29 cellular contexts compared by ENCODE assay signal in the genomic region with DNA sequence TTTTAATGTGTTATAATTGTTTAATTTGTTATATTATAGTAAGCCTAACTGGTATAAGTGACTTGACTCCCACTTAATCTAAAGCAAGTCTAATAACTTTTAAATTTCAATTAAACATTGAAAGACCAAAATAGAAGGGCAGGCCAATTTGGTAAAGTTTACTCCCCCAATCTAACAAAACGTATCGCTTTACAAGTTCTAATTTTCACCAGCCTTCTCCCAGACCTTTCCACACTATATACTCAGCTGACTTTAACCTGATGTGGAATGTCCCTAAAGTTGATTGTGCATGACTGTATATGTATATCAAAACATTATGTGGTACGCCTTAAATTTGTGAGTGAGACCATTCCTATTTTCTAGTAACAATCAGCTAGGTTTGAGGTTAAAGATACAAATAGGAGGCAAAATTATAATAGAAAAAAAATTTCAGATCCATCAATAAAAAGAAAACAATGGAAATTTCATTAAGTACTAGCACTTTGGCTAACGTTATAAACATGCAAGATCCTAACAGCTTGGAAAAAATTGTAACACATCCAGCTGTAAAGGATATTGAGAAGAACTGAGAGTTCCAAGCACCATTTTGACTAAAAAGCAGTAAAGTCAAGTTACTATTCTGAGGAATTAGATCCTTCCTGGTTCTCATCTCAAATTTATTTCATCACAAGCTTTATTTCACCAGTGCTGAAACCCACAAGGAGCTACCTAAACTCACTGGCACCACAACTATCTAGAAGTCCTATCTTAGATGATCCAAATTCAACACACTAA.
"Had no signal": no experiment of that assay in that cellular context is flagged by ENCODE, and none has a peak within 500 bp of the region (broad histone marks: within the 10 kb centered on the region; RNA-seq: fewer than 3 reads in every experiment).

No MANE protein-coding gene starts in this region.

- H3K27ac Mint-ChIP-seq: activated CD4-positive, alpha-beta memory T cell treated with anti-CD3 and anti-CD28 coated beads for 36 hours; activated CD4-positive, alpha-beta T cell treated with anti-CD3 and anti-CD28 coated beads for 36 hours; activated CD4-positive, alpha-beta T cell treated with anti-CD3 and anti-CD28 coated beads, Interleukin-2, amount 10 ng/mL, durations not matched to agents 24 days and 14 days; activated CD8-positive, alpha-beta memory T cell treated with anti-CD3 and anti-CD28 coated beads, Interleukin-2, amount 10 ng/mL, durations not matched to agents 7 days and 5 days; activated CD8-positive, alpha-beta T cell treated with anti-CD3 and anti-CD28 coated beads, Interleukin-2, amount 10 ng/mL, durations not matched to agents 7 days and 5 days; activated naive CD4-positive, alpha-beta T cell treated with anti-CD3 and anti-CD28 coated beads for 36 hours; activated naive CD4-positive, alpha-beta T cell treated with anti-CD3 and anti-CD28 coated beads, Interleukin-2, amount 50 U/mL, for 24 hours; activated naive CD8-positive, alpha-beta T cell treated with anti-CD3 and anti-CD28 coated beads for 36 hours; activated naive CD8-positive, alpha-beta T cell treated with anti-CD3 and anti-CD28 coated beads, Interleukin-2, amount 50 U/mL, for 24 hours; activated T-helper 1 cell treated with anti-CD3 and anti-CD28 coated beads, Interleukin-12 subunit alpha, Interleukin-12 subunit beta, Interleukin-2, Interleukin-4 antibody, amounts not matched to agents 30 ng/mL and 10 ng/mL and 1 ng/mL, durations not matched to agents 14 hours and 24 hours and 36 hours; activated T-helper 2 cell treated with anti-CD3 and anti-CD28 coated beads, Interferon-gamma antibody, Interleukin-2, Interleukin-4, amounts not matched to agents 10 μg/mL and 5 μg/mL and 100 μg/mL, durations not matched to agents 14 hours and 24 hours and 36 hours; dendritic cell treated with granulocyte-macrophage colony-stimulating factor and Interleukin-4, amounts not matched to agents 40 ng/mL and 50 ng/mL, for 4 days; endodermal cell had no signal

- H3K36me3 ChIP-seq: adrenal gland had no signal

- ATAC-seq: activated CD4-positive, alpha-beta T cell treated with anti-CD3 and anti-CD28 coated beads for 36 hours; activated CD8-positive, alpha-beta memory T cell treated with anti-CD3 and anti-CD28 coated beads, Interleukin-2, amount 10 ng/mL, durations not matched to agents 7 days and 5 days; activated CD8-positive, alpha-beta T cell treated with anti-CD3 and anti-CD28 coated beads, Interleukin-2, amount 10 ng/mL, durations not matched to agents 7 days and 5 days; activated naive CD8-positive, alpha-beta T cell treated with anti-CD3 and anti-CD28 coated beads, Interleukin-2, amount 50 U/mL, for 24 hours; body of pancreas; esophagus mucosa had no signal

- H3K27me3 ChIP-seq: adrenal gland, body of pancreas, dorsolateral prefrontal cortex had no signal

- DNase-seq: activated CD4-positive, alpha-beta memory T cell treated with anti-CD3 and anti-CD28 coated beads for 36 hours; activated CD4-positive, alpha-beta T cell treated with anti-CD3 and anti-CD28 coated beads for 36 hours; activated CD4-positive, alpha-beta T cell treated with anti-CD3 and anti-CD28 coated beads, Interleukin-2, amount 10 ng/mL, durations not matched to agents 24 days and 14 days; activated CD4-positive, CD25-positive, alpha-beta regulatory T cell; activated CD4-positive, CD25-positive, alpha-beta regulatory T cell treated with anti-CD3 and anti-CD28 coated beads, Interleukin-2, amount 50 U/mL, for 72 hours; activated CD8-positive, alpha-beta memory T cell treated with anti-CD3 and anti-CD28 coated beads, Interleukin-2, amount 10 ng/mL, durations not matched to agents 7 days and 5 days; activated CD8-positive, alpha-beta memory T cell treated with anti-CD3 and anti-CD28 coated beads, Interleukin-2, amount 50 U/mL, for 4 hours; activated CD8-positive, alpha-beta T cell treated with anti-CD3 and anti-CD28 coated beads, Interleukin-2, amount 10 ng/mL, durations not matched to agents 7 days and 5 days; activated effector memory CD4-positive, alpha-beta T cell treated with anti-CD3 and anti-CD28 coated beads, Interleukin-2, amount 50 U/mL, for 16 hours; activated naive CD4-positive, alpha-beta T cell treated with anti-CD3 and anti-CD28 coated beads for 36 hours; activated naive CD8-positive, alpha-beta T cell treated with anti-CD3 and anti-CD28 coated beads for 36 hours; activated naive CD8-positive, alpha-beta T cell treated with anti-CD3 and anti-CD28 coated beads, Interleukin-2, amount 50 U/mL, for 24 hours; activated T-cell treated with anti-CD3 and anti-CD28 coated beads, Interleukin-2, amount 50 U/mL, for 1 hour; activated T-cell treated with anti-CD3 and anti-CD28 coated beads, Interleukin-2, amount 50 U/mL, for 48 hours; adrenal gland; amygdala; aorta; body of pancreas; central memory CD4-positive, alpha-beta T cell; effector memory CD4-positive, alpha-beta T cell; endodermal cell; T-helper 2 cell had no signal

- H3K9me3 Mint-ChIP-seq: activated CD4-positive, alpha-beta memory T cell treated with anti-CD3 and anti-CD28 coated beads for 36 hours; activated CD4-positive, alpha-beta T cell treated with anti-CD3 and anti-CD28 coated beads, Interleukin-2, amount 10 ng/mL, durations not matched to agents 24 days and 14 days; activated naive CD4-positive, alpha-beta T cell treated with anti-CD3 and anti-CD28 coated beads for 36 hours; activated naive CD4-positive, alpha-beta T cell treated with anti-CD3 and anti-CD28 coated beads, Interleukin-2, amount 50 U/mL, for 24 hours; activated naive CD8-positive, alpha-beta T cell treated with anti-CD3 and anti-CD28 coated beads for 36 hours; activated T-helper 1 cell treated with anti-CD3 and anti-CD28 coated beads, Interleukin-12 subunit alpha, Interleukin-12 subunit beta, Interleukin-2, Interleukin-4 antibody, amounts not matched to agents 30 ng/mL and 10 ng/mL and 1 ng/mL, durations not matched to agents 14 hours and 24 hours and 36 hours; activated T-helper 2 cell treated with anti-CD3 and anti-CD28 coated beads, Interferon-gamma antibody, Interleukin-2, Interleukin-4, amounts not matched to agents 10 μg/mL and 5 μg/mL and 100 μg/mL, durations not matched to agents 14 hours and 24 hours and 36 hours; dendritic cell treated with granulocyte-macrophage colony-stimulating factor and Interleukin-4, amounts not matched to agents 40 ng/mL and 50 ng/mL, for 4 days had no signal

- H3K4me3 Mint-ChIP-seq: activated CD4-positive, alpha-beta memory T cell treated with anti-CD3 and anti-CD28 coated beads for 36 hours; activated CD4-positive, alpha-beta T cell treated with anti-CD3 and anti-CD28 coated beads for 36 hours; activated CD4-positive, alpha-beta T cell treated with anti-CD3 and anti-CD28 coated beads, Interleukin-2, amount 10 ng/mL, durations not matched to agents 24 days and 14 days; activated CD8-positive, alpha-beta memory T cell treated with anti-CD3 and anti-CD28 coated beads, Interleukin-2, amount 10 ng/mL, durations not matched to agents 7 days and 5 days; activated CD8-positive, alpha-beta T cell treated with anti-CD3 and anti-CD28 coated beads, Interleukin-2, amount 10 ng/mL, durations not matched to agents 7 days and 5 days; activated naive CD4-positive, alpha-beta T cell treated with anti-CD3 and anti-CD28 coated beads for 36 hours; activated naive CD4-positive, alpha-beta T cell treated with anti-CD3 and anti-CD28 coated beads, Interleukin-2, amount 50 U/mL, for 24 hours; activated naive CD8-positive, alpha-beta T cell treated with anti-CD3 and anti-CD28 coated beads for 36 hours; activated naive CD8-positive, alpha-beta T cell treated with anti-CD3 and anti-CD28 coated beads, Interleukin-2, amount 50 U/mL, for 24 hours; activated T-helper 1 cell treated with anti-CD3 and anti-CD28 coated beads, Interleukin-12 subunit alpha, Interleukin-12 subunit beta, Interleukin-2, Interleukin-4 antibody, amounts not matched to agents 30 ng/mL and 10 ng/mL and 1 ng/mL, durations not matched to agents 14 hours and 24 hours and 36 hours; dendritic cell treated with granulocyte-macrophage colony-stimulating factor and Interleukin-4, amounts not matched to agents 40 ng/mL and 50 ng/mL, for 4 days; endodermal cell had no signal

- H3K9me3 ChIP-seq: adrenal gland, body of pancreas had no signal

- H3K36me3 Mint-ChIP-seq: activated CD4-positive, alpha-beta memory T cell treated with anti-CD3 and anti-CD28 coated beads for 36 hours; activated CD8-positive, alpha-beta memory T cell treated with anti-CD3 and anti-CD28 coated beads, Interleukin-2, amount 10 ng/mL, durations not matched to agents 7 days and 5 days; activated naive CD4-positive, alpha-beta T cell treated with anti-CD3 and anti-CD28 coated beads, Interleukin-2, amount 50 U/mL, for 24 hours; activated naive CD8-positive, alpha-beta T cell treated with anti-CD3 and anti-CD28 coated beads for 36 hours had no signal

- H3K4me1 ChIP-seq: adrenal gland, body of pancreas had no signal

- H3K27ac ChIP-seq: adrenal gland, body of pancreas, coronary artery had no signal

- H3K4me1 Mint-ChIP-seq: activated CD4-positive, alpha-beta T cell treated with anti-CD3 and anti-CD28 coated beads for 36 hours; activated CD4-positive, alpha-beta T cell treated with anti-CD3 and anti-CD28 coated beads, Interleukin-2, amount 10 ng/mL, durations not matched to agents 24 days and 14 days; activated CD8-positive, alpha-beta memory T cell treated with anti-CD3 and anti-CD28 coated beads, Interleukin-2, amount 10 ng/mL, durations not matched to agents 7 days and 5 days; activated naive CD4-positive, alpha-beta T cell treated with anti-CD3 and anti-CD28 coated beads, Interleukin-2, amount 50 U/mL, for 24 hours; activated naive CD8-positive, alpha-beta T cell treated with anti-CD3 and anti-CD28 coated beads for 36 hours; activated naive CD8-positive, alpha-beta T cell treated with anti-CD3 and anti-CD28 coated beads, Interleukin-2, amount 50 U/mL, for 24 hours; endodermal cell had no signal

- H3K4me3 ChIP-seq: adrenal gland, body of pancreas, coronary artery, dorsolateral prefrontal cortex had no signal

- H3K27me3 Mint-ChIP-seq: activated CD4-positive, alpha-beta memory T cell treated with anti-CD3 and anti-CD28 coated beads for 36 hours had no signal
